In the genomic region with DNA sequence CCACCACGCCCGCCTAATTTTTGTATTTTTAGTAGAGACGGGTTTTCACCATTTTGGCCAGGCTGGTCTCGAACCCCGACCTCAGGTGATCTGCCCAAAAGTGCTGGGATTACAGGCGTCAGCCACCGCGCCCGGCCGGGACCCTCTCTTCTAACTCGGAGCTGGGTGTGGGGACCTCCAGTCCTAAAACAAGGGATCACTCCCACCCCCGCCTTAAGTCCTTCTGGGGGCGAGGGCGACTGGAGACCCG, we compare ENCODE assay signal across 8 cellular contexts. TPM values are rescaled to one million over a fixed set of nuclear protein-coding genes. Genes with fewer than 3 reads are reported as not detected.
DNase-seq lines count a peak whose midpoint lies in the region; ATAC-seq and TF ChIP-seq lines count a peak whose summit lies in the region.
"Not testable (repeated sequence)": the region's sequence is repeated elsewhere in the genome, so short reads cannot be mapped to it uniquely, and the experiment has no call there.

No MANE protein-coding gene starts in this region.

- not testable (repeated sequence) for DNase-seq in GM12864 (ENCODE audit: low read depth); adrenal gland; right lobe of liver; prostate gland (ENCODE audit: low spot score)
- DNase-seq in type B pancreatic cell (ENCODE audit: extremely low spot score, unreplicated experiment): peak; percentile 74

- peak overlapping the region; percentile 89 to 99 (median 98) for H3K27ac ChIP-seq in adrenal gland
- peak overlapping the region; percentile 98 to 100 for H3K27ac ChIP-seq in esophagus (ENCODE audit: low read depth in 2 of 2, low read length in 1 of 2)
- H3K27ac ChIP-seq in right lobe of liver: peak overlapping the region; percentile 97 to 99 (median 99)
- H3K27ac ChIP-seq in prostate gland: peak overlapping the region; percentile 98 to 99

- H3K4me1 Mint-ChIP-seq in type B pancreatic cell (ENCODE audit: unreplicated experiment): peaks cover 18% of the 10 kb centered on the region

- peak overlapping the region; percentile 90 for H3K4me3 Mint-ChIP-seq in type B pancreatic cell

- 0 to 1% (median 0%) methylated on average over 8 to 15 of the region's 15 CpGs for WGBS in adrenal gland, 4 donors
- 0 to 1% methylated on average over 15 of the region's 15 CpGs for WGBS in esophagus, 2 donors
- WGBS in right lobe of liver (ENCODE audit: insufficient coverage, low coverage, low lambda C conversion rate, missing lambda C conversion rate): 0% methylated on average over 8 of the region's 15 CpGs
- 0% methylated on average over 15 of the region's 15 CpGs for WGBS in prostate gland

- intact Hi-C loops in adrenal gland (cut with DNase I); right lobe of liver (cut with DNase I): not testable (repeated sequence)
- intact Hi-C loops in prostate gland (cut with DNase I): loop anchor here (10.0 kb wide), 1 partner anchor 55 kb away; no protein-coding TSS in a partner anchor

- not testable (repeated sequence) for H3K36me3 Mint-ChIP-seq in type B pancreatic cell

- not testable (repeated sequence) for H3K36me3 ChIP-seq in adrenal gland (replicated peaks in 1 of 2); esophagus (ENCODE audit: control insufficient read depth in 2 of 2, insufficient read depth in 2 of 2, low read length in 1 of 2); prostate gland
- H3K36me3 ChIP-seq in right lobe of liver: peaks cover 0 to 23% (median 7%) of the 10 kb centered on the region in 4 donors

- TF ChIP-seq POLR2A in adrenal gland (IDR thresholded peaks at IDR 0.05): peak in 1 of 2 donors; percentile 57
- not testable (repeated sequence) for TF ChIP-seq POLR2A in right lobe of liver (IDR thresholded peaks at IDR 0.05); prostate gland (IDR thresholded peaks at IDR 0.05)

- H3K27me3 Mint-ChIP-seq in type B pancreatic cell: not testable (repeated sequence)

- not testable (repeated sequence) for H3K27me3 ChIP-seq in adrenal gland; esophagus (ENCODE audit: control insufficient read depth in 1 of 2, insufficient read depth in 2 of 2, low read length in 2 of 2); right lobe of liver; prostate gland (replicated peaks; ENCODE audit: insufficient read depth)

- ATAC-seq in HG03354 (IDR thresholded peaks at IDR 0.05; ENCODE audit: poor library complexity, severe bottlenecking, unreplicated experiment) (peak; percentile 13), SK-N-SH treated with all-trans-retinoic acid at 6 μM for 48 hours (peak; percentile 8)
- ATAC-seq in right lobe of liver: not testable (repeated sequence)

- peak overlapping the region; percentile 78 for H3K4me3 ChIP-seq in GM12864 (ENCODE audit: low read depth, low read length)
- H3K4me3 ChIP-seq in adrenal gland: peak overlapping the region in 3 of 4 donors; percentile 26 to 72 (median 61)
- peak overlapping the region; percentile 66 to 98 for H3K4me3 ChIP-seq in esophagus (ENCODE audit: low read depth in 1 of 2, low read length in 2 of 2)
- peak overlapping the region; percentile 85 to 97 (median 90) for H3K4me3 ChIP-seq in right lobe of liver
- H3K4me3 ChIP-seq in prostate gland: peak overlapping the region; percentile 64 to 77

- not testable (repeated sequence) for H3K9me3 Mint-ChIP-seq in type B pancreatic cell

- H3K9me3 ChIP-seq in adrenal gland (replicated peaks in 1 of 3); esophagus (ENCODE audit: control insufficient read depth in 2 of 2, insufficient read depth in 1 of 2, low read depth in 1 of 2, low read length in 1 of 2); right lobe of liver; prostate gland: not testable (repeated sequence)

- not testable (repeated sequence) for TF ChIP-seq CTCF in GM12864 (IDR thresholded peaks at IDR 0.05; ENCODE audit: low read depth, low read length, missing control alignments); adrenal gland (IDR thresholded peaks at IDR 0.05); right lobe of liver (IDR thresholded peaks at IDR 0.05); prostate gland (IDR thresholded peaks at IDR 0.05); type B pancreatic cell (conservative IDR thresholded peaks at IDR 0.05)

- H3K4me1 ChIP-seq in adrenal gland (replicated peaks in 1 of 2) (peaks cover 62 to 66% of the 10 kb centered on the region in 2 donors), right lobe of liver (peaks cover 0 to 71% (median 26%) of the 10 kb centered on the region in 4 donors)
- not testable (repeated sequence) for H3K4me1 ChIP-seq in esophagus (ENCODE audit: control insufficient read depth in 2 of 2, insufficient read depth in 2 of 2, low read length in 1 of 2); prostate gland (replicated peaks)

- peak overlapping the region; percentile 94 for H3K27ac Mint-ChIP-seq in type B pancreatic cell

RNA-seq across cellular contexts. Expression of a gene that starts 0.7 kb away (rescaled TPM):
- 1,000 to 10,000 TPM in 1 of 8 donors, 100 to 1,000 TPM in 5, 10 to 100 TPM in 2; 87.2 to 2,114 (median 204) TPM for total RNA-seq in adrenal gland
- polyA plus RNA-seq in adrenal gland: 100 to 1,000 TPM in 2 of 3 donors, 10 to 100 TPM in 1; 35.4 to 121 (median 105) TPM
- polyA plus RNA-seq in esophagus: 10 to 100 TPM; 51.9 to 66.7 TPM
- total RNA-seq in right lobe of liver: 100 to 1,000 TPM in 1 of 6 experiments, 10 to 100 TPM in 4, 1 to 10 TPM in 1; 8.6 to 117 (median 26.8) TPM
- total RNA-seq in prostate gland: 10 to 100 TPM; 17.4 to 41.5 TPM
- total RNA-seq in type B pancreatic cell (ENCODE audit: low replicate concordance): 67.4 and 103 TPM in 2 replicates
